Comparison of ENCODE assay signal across 21 cellular contexts in genomic region chr20:13580725-13581124, GRCh38.
"Had no signal": no experiment of that assay in that cellular context is flagged by ENCODE, and none has a peak within 500 bp of the region (broad histone marks: within the 10 kb centered on the region; RNA-seq: fewer than 3 reads in every experiment).

No MANE protein-coding gene starts in this region.

- H3K4me3 ChIP-seq: MG63, SJCRH30 had no signal

- H3K4me1 ChIP-seq: SJCRH30 had no signal

- ATAC-seq: HepG2, SK-N-SH treated with all-trans-retinoic acid at 6 μM for 48 hours had no signal

- H3K9me3 ChIP-seq: SJCRH30 had no signal

- H3K27me3 ChIP-seq: MG63, SJCRH30 had no signal

- H3K27ac ChIP-seq: SJCRH30 had no signal

- DNase-seq: IMR-90, Karpas-422, KG1, MG63, NCI-H1092 treated with DMSO at 0.1 percent for 48 hours, NCI-H1436, NCI-H187, NCI-H2029, NCI-H2081 treated with DMSO at 0.1 percent for 48 hours, NCI-H2171, NCI-H226, NCI-H446, NCI-H510A, NCI-H524 treated with DMSO at 0.1 percent for 48 hours, NCI-H69, NCI-H774, RPMI8226, SHP77 treated with DMSO at 0.1 percent for 48 hours, SJCRH30 had no signal
